1 cellular context compared by ENCODE assay signal in the genomic region with DNA sequence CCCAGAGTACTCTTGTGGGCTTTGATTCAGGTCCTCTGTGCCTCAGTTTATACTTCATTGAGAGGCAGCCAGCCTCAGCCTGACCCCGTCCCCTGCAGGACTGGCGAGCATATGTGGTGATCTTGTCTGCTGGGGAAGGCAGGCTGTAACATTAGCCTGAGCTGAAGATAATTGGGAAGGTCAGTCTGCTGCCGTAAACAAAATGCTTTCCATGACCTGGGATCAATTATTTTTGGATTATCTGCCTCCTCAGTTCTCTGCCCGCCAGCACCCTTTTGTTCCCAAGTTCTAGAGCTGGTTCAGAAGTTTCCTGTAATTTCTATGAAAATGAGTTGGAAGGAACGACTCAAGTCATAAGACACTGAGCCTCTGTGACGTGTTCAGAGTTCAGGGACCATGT.
TF ChIP-seq lines count a peak whose summit lies in the region.

No MANE protein-coding gene starts in this region.

TF ChIP-seq in WTC11, 78 proteins besides CTCF, POLR2A, EP300 and RAD21 (continued from another document):
- TF ChIP-seq, protein P1, sequence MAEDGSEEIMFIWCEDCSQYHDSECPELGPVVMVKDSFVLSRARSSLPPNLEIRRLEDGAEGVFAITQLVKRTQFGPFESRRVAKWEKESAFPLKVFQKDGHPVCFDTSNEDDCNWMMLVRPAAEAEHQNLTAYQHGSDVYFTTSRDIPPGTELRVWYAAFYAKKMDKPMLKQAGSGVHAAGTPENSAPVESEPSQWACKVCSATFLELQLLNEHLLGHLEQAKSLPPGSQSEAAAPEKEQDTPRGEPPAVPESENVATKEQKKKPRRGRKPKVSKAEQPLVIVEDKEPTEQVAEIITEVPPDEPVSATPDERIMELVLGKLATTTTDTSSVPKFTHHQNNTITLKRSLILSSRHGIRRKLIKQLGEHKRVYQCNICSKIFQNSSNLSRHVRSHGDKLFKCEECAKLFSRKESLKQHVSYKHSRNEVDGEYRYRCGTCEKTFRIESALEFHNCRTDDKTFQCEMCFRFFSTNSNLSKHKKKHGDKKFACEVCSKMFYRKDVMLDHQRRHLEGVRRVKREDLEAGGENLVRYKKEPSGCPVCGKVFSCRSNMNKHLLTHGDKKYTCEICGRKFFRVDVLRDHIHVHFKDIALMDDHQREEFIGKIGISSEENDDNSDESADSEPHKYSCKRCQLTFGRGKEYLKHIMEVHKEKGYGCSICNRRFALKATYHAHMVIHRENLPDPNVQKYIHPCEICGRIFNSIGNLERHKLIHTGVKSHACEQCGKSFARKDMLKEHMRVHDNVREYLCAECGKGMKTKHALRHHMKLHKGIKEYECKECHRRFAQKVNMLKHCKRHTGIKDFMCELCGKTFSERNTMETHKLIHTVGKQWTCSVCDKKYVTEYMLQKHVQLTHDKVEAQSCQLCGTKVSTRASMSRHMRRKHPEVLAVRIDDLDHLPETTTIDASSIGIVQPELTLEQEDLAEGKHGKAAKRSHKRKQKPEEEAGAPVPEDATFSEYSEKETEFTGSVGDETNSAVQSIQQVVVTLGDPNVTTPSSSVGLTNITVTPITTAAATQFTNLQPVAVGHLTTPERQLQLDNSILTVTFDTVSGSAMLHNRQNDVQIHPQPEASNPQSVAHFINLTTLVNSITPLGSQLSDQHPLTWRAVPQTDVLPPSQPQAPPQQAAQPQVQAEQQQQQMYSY (CRISPR knock-in tag; IDR thresholded peaks at IDR 0.05) = no peak
- no peak for TF ChIP-seq ZNF317 (CRISPR knock-in tag; IDR thresholded peaks at IDR 0.05; ENCODE audit: borderline replicate concordance, low read depth)
- TF ChIP-seq, protein P2, sequence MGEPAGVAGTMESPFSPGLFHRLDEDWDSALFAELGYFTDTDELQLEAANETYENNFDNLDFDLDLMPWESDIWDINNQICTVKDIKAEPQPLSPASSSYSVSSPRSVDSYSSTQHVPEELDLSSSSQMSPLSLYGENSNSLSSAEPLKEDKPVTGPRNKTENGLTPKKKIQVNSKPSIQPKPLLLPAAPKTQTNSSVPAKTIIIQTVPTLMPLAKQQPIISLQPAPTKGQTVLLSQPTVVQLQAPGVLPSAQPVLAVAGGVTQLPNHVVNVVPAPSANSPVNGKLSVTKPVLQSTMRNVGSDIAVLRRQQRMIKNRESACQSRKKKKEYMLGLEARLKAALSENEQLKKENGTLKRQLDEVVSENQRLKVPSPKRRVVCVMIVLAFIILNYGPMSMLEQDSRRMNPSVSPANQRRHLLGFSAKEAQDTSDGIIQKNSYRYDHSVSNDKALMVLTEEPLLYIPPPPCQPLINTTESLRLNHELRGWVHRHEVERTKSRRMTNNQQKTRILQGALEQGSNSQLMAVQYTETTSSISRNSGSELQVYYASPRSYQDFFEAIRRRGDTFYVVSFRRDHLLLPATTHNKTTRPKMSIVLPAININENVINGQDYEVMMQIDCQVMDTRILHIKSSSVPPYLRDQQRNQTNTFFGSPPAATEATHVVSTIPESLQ (CRISPR knock-in tag; IDR thresholded peaks at IDR 0.05) = no peak
- TF ChIP-seq NFYB (CRISPR knock-in tag; conservative IDR thresholded peaks at IDR 0.05; ENCODE audit: low read depth) = no peak
- no peak for TF ChIP-seq NR1H2 (CRISPR knock-in tag; IDR thresholded peaks at IDR 0.05)
- TF ChIP-seq RELA (CRISPR knock-in tag; IDR thresholded peaks at IDR 0.05; ENCODE audit: borderline replicate concordance) = no peak
